ENCODE assay signal across 1 cellular context in genomic region chr7:47507514-47507913, GRCh38.
TF ChIP-seq lines count a peak whose summit lies in the region.

No MANE protein-coding gene starts in this region.

TF ChIP-seq in liver, 16 proteins besides CTCF, POLR2A, EP300 and RAD21 (continued from another document):
- TF ChIP-seq REST (IDR thresholded peaks at IDR 0.05) (no peak), TAF1 (conservative IDR thresholded peaks at IDR 0.05) (no peak), NR2F2 (IDR thresholded peaks at IDR 0.05) (no peak), MAX (IDR thresholded peaks at IDR 0.05) (peak; percentile 39), HNF4A (conservative IDR thresholded peaks at IDR 0.05) (peak; percentile 19 to 54), RXRA (IDR thresholded peaks at IDR 0.05) (peak; percentile 26 to 78), HNF4G (IDR thresholded peaks at IDR 0.05) (no peak)
TF ChIP-seq in liver: peak in this region for 5.
